Comparison of ENCODE assay signal across 20 cellular contexts in the genomic region with DNA sequence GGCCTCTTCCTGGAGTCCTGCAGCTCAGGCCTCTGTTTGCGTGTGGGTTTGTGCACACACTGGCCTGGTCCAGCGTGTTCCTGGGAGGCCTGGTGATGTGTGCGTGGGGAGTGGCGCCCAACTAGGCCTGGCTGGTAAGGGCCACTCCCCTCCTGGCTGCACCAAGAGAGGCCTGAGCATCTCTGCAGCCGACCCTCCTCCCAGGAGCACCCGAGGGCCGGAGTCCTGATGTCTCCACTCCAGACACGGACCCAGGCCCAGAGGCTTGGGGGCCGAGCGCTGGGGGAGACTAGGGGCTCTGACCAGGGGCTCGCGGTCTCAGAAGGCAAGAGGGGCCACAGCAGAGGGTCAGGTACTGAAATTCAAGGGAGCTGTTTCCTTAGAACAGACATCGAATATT.
"Had no signal": no experiment of that assay in that cellular context is flagged by ENCODE, and none has a peak within 500 bp of the region (broad histone marks: within the 10 kb centered on the region; RNA-seq: fewer than 3 reads in every experiment).

No MANE protein-coding gene starts in this region.

- H3K4me1 Mint-ChIP-seq: activated CD4-positive, alpha-beta T cell treated with anti-CD3 and anti-CD28 coated beads, Interleukin-2, amount 10 ng/mL, durations not matched to agents 24 days and 14 days; activated naive CD8-positive, alpha-beta T cell treated with anti-CD3 and anti-CD28 coated beads for 36 hours; activated T-helper 17 cell treated with anti-CD3 and anti-CD28 coated beads, Interleukin-2, amount 50 U/mL, for 72 hours had no signal

- H3K27ac Mint-ChIP-seq: activated CD4-positive, alpha-beta T cell treated with anti-CD3 and anti-CD28 coated beads, Interleukin-2, amount 10 ng/mL, durations not matched to agents 24 days and 14 days; activated CD8-positive, alpha-beta T cell treated with anti-CD3 and anti-CD28 coated beads for 36 hours; activated naive CD8-positive, alpha-beta T cell treated with anti-CD3 and anti-CD28 coated beads for 36 hours; activated T-helper 17 cell treated with anti-CD3 and anti-CD28 coated beads, Interleukin-2, amount 50 U/mL, for 72 hours; stimulated activated naive CD8-positive, alpha-beta T cell treated with anti-CD3 and anti-CD28 coated beads, Interleukin-15, Interleukin-2, amounts not matched to agents 100 ng/mL and 50 ng/mL, for 24 hours had no signal

- DNase-seq: activated CD4-positive, alpha-beta T cell treated with anti-CD3 and anti-CD28 coated beads, Interleukin-2, amount 10 ng/mL, durations not matched to agents 24 days and 14 days; activated CD8-positive, alpha-beta T cell treated with anti-CD3 and anti-CD28 coated beads for 36 hours; activated naive CD4-positive, alpha-beta T cell; activated naive CD8-positive, alpha-beta T cell treated with anti-CD3 and anti-CD28 coated beads for 36 hours; activated T-cell treated with anti-CD3 and anti-CD28 coated beads, Interleukin-2, amount 50 U/mL, for 1 hour; amygdala; foreskin keratinocyte; hypothalamus; islet precursor cell; mammary epithelial cell; T-helper 9 cell had no signal

- H3K27me3 Mint-ChIP-seq: activated CD4-positive, alpha-beta T cell treated with anti-CD3 and anti-CD28 coated beads, Interleukin-2, amount 10 ng/mL, durations not matched to agents 24 days and 14 days; activated CD8-positive, alpha-beta T cell treated with anti-CD3 and anti-CD28 coated beads for 36 hours; activated naive CD8-positive, alpha-beta T cell treated with anti-CD3 and anti-CD28 coated beads for 36 hours; activated T-helper 17 cell treated with anti-CD3 and anti-CD28 coated beads, Interleukin-2, amount 50 U/mL, for 72 hours; stimulated activated naive CD8-positive, alpha-beta T cell treated with anti-CD3 and anti-CD28 coated beads, Interleukin-15, Interleukin-2, amounts not matched to agents 100 ng/mL and 50 ng/mL, for 24 hours had no signal

- H3K36me3 ChIP-seq: cardiac muscle cell, pancreas, vagina had no signal

- H3K27me3 ChIP-seq: cardiac muscle cell, dorsolateral prefrontal cortex, pancreas, tibial nerve, vagina had no signal

- H3K4me3 Mint-ChIP-seq: activated CD4-positive, alpha-beta T cell treated with anti-CD3 and anti-CD28 coated beads, Interleukin-2, amount 10 ng/mL, durations not matched to agents 24 days and 14 days; activated CD8-positive, alpha-beta T cell treated with anti-CD3 and anti-CD28 coated beads for 36 hours; activated naive CD8-positive, alpha-beta T cell treated with anti-CD3 and anti-CD28 coated beads for 36 hours; activated T-helper 17 cell treated with anti-CD3 and anti-CD28 coated beads, Interleukin-2, amount 50 U/mL, for 72 hours; stimulated activated naive CD8-positive, alpha-beta T cell treated with anti-CD3 and anti-CD28 coated beads, Interleukin-15, Interleukin-2, amounts not matched to agents 100 ng/mL and 50 ng/mL, for 24 hours had no signal

- H3K9me3 ChIP-seq: pancreas, tibial nerve, vagina had no signal

- H3K9me3 Mint-ChIP-seq: activated CD4-positive, alpha-beta T cell treated with anti-CD3 and anti-CD28 coated beads, Interleukin-2, amount 10 ng/mL, durations not matched to agents 24 days and 14 days; activated CD8-positive, alpha-beta T cell treated with anti-CD3 and anti-CD28 coated beads for 36 hours; activated T-helper 17 cell treated with anti-CD3 and anti-CD28 coated beads, Interleukin-2, amount 50 U/mL, for 72 hours had no signal

- H3K4me3 ChIP-seq: cardiac muscle cell, dorsolateral prefrontal cortex, pancreas, tibial nerve, vagina had no signal

- H3K4me1 ChIP-seq: foreskin keratinocyte, pancreas, tibial nerve, vagina had no signal

- ATAC-seq: activated CD8-positive, alpha-beta T cell treated with anti-CD3 and anti-CD28 coated beads for 36 hours; activated T-helper 17 cell treated with anti-CD3 and anti-CD28 coated beads, Interleukin-2, amount 50 U/mL, for 72 hours; foreskin keratinocyte; left lobe of liver; pancreas had no signal

- FAIRE-seq: pancreas had no signal

- H3K27ac ChIP-seq: cardiac muscle cell, dorsolateral prefrontal cortex, epithelial cell of prostate, foreskin keratinocyte, pancreas, tibial nerve, vagina had no signal
